ENCODE assay signal across 7 cellular contexts in the genomic region with DNA sequence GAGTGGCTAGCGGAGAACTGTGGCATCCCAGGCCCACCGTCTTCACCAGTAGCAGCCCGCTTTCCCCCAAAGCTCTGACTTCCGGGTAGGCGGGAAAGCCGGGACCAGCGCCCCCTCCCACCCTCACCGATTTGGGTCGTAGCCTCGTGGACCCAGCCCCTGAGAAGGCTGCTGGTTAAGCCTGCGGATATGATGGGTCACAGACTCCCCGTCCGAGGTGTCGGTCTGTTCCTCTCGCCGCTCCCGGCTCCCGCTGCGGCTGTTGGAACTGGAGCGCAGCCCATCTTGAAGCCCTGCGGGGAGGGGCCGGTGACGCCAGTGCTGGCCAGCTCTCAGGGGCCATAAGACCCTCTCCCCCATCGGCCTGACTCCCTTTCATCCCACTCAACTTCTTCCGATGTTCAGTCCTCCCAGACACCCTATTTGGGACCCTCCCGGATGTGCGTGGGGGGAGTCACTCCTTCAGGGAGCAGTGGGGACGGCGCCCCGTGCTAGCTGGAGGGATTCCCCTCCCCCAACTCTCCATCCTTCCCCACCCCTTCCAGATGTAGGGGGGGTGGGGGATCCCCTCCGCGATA. TPM values are rescaled to one million over a fixed set of nuclear protein-coding genes. Genes with fewer than 3 reads are reported as not detected.
DNase-seq lines count a peak whose midpoint lies in the region; ATAC-seq and TF ChIP-seq lines count a peak whose summit lies in the region.

No MANE protein-coding gene starts in this region.

- TF ChIP-seq CTCF in GM12865 (IDR thresholded peaks at IDR 0.05; ENCODE audit: insufficient read depth, low read depth, low read length, missing control alignments) (no peak), ascending aorta (IDR thresholded peaks at IDR 0.05) (no peak), progenitor cell of endocrine pancreas (IDR thresholded peaks at IDR 0.05; ENCODE audit: unreplicated experiment) (no peak)

- H3K36me3 Mint-ChIP-seq in progenitor cell of endocrine pancreas (ENCODE audit: insufficient read depth) = peaks cover 17% of the 10 kb centered on the region

- no peaks in the 10 kb centered on the region for H3K9me3 Mint-ChIP-seq in progenitor cell of endocrine pancreas (ENCODE audit: low read depth)

- peak; percentile 22 for DNase-seq in GM12865 (ENCODE audit: low read depth)
- peak; percentile 69 for DNase-seq in Karpas-422
- peak; percentile 13 to 80 for DNase-seq in ascending aorta (ENCODE audit: low spot score in 2 of 2)
- DNase-seq in hepatic stellate cell (ENCODE audit: low spot score) = peak; percentile 40
- DNase-seq in progenitor cell of endocrine pancreas (ENCODE audit: low spot score, unreplicated experiment) = peak; percentile 24
- no peak for DNase-seq in HK-2 (ENCODE audit: unreplicated experiment)

- no peak for ATAC-seq in HG03565 (IDR thresholded peaks at IDR 0.05; ENCODE audit: unreplicated experiment)

- H3K27ac Mint-ChIP-seq in progenitor cell of endocrine pancreas = peak overlapping the region; percentile 99

- H3K4me1 Mint-ChIP-seq in progenitor cell of endocrine pancreas (ENCODE audit: low read depth) = peaks cover 20% of the 10 kb centered on the region

- peaks cover 50% of the 10 kb centered on the region for H3K79me2 ChIP-seq in Karpas-422 (ENCODE audit: low read length)

- H3K4me1 ChIP-seq in Karpas-422 (ENCODE audit: low read length) (peaks cover 19% of the 10 kb centered on the region), ascending aorta (peaks cover 5 to 19% of the 10 kb centered on the region in 2 donors)

- H3K27me3 ChIP-seq in Karpas-422 (ENCODE audit: low read length) (no peaks in the 10 kb centered on the region), ascending aorta (no peaks in the 10 kb centered on the region)

- peak overlapping the region; percentile 81; the same call in 1 of the 2 replicates for H2AFZ ChIP-seq in Karpas-422 (ENCODE audit: low read length)

- peaks cover 8% of the 10 kb centered on the region; the same call in 1 of the 2 replicates for H4K20me1 ChIP-seq in Karpas-422 (ENCODE audit: insufficient read depth, low read depth, low read length)

- no peaks in the 10 kb centered on the region for H3K9me3 ChIP-seq in Karpas-422 (ENCODE audit: low read length)
- no peaks in the 10 kb centered on the region for H3K9me3 ChIP-seq in ascending aorta

- no peaks in the 10 kb centered on the region for H3K27me3 Mint-ChIP-seq in progenitor cell of endocrine pancreas

- H3K9ac ChIP-seq in Karpas-422 (ENCODE audit: low read length) = peak overlapping the region; percentile 95

- no peaks in the 10 kb centered on the region for H3K9me2 ChIP-seq in Karpas-422 (replicated peaks; ENCODE audit: insufficient read depth, low read length)

- H3K36me3 ChIP-seq in Karpas-422 (ENCODE audit: insufficient read depth, low read length) (peaks cover 21% of the 10 kb centered on the region), ascending aorta (peaks cover 29 to 37% of the 10 kb centered on the region in 2 donors)

- peak overlapping the region; percentile 90 for H3K4me2 ChIP-seq in Karpas-422 (ENCODE audit: low read depth, low read length, poor library complexity, severe bottlenecking)

- H3K4me3 Mint-ChIP-seq in progenitor cell of endocrine pancreas (ENCODE audit: low read depth) = peak overlapping the region; percentile 96

- intact Hi-C loops in ascending aorta (cut with DNase I) = loop anchor here (2.0 to 10.0 kb wide), 5 partner anchors 61 to 491 kb away; a partner anchor contains a TSS

- H3K4me3 ChIP-seq in GM12865 (ENCODE audit: low read depth, low read length) = peak overlapping the region; percentile 100
- H3K4me3 ChIP-seq in Karpas-422 (ENCODE audit: low read length) = peak overlapping the region; percentile 90
- peak overlapping the region; percentile 80 to 85 for H3K4me3 ChIP-seq in ascending aorta

- H3K27ac ChIP-seq in Karpas-422 (ENCODE audit: low read length) (peak overlapping the region; percentile 86), ascending aorta (peak overlapping the region; percentile 98 to 100)

RNA-seq across cellular contexts. Expression of a gene that starts 0.8 kb away (rescaled TPM):
- 48.6 and 53.9 TPM in 2 replicates for total RNA-seq in Karpas-422 (2014; rRNA removed; shearing (Covaris generic); ENCODE audit: low replicate concordance)
- 33.0 TPM for total RNA-seq in ascending aorta
- 75.2 and 81.9 TPM in 2 replicates for total RNA-seq in progenitor cell of endocrine pancreas

RNA-seq across cellular contexts. Expression of a gene that starts 1.6 kb away (rescaled TPM):
- total RNA-seq in Karpas-422 (2014; rRNA removed; shearing (Covaris generic); ENCODE audit: low replicate concordance) = 14.6 and 30.6 TPM in 2 replicates
- 25.0 TPM for total RNA-seq in ascending aorta
- 16.6 and 19.7 TPM in 2 replicates for total RNA-seq in progenitor cell of endocrine pancreas

RNA-seq across cellular contexts. Expression of a gene that starts 15.7 kb away (rescaled TPM):
- 14.4 and 26.0 TPM in 2 replicates for total RNA-seq in Karpas-422 (2014; rRNA removed; shearing (Covaris generic); ENCODE audit: low replicate concordance)
- total RNA-seq in ascending aorta = 36.6 TPM
- total RNA-seq in progenitor cell of endocrine pancreas = 72.0 and 78.7 TPM in 2 replicates
